In genomic region chr7:41185851-41186250, GRCh38 we compare ENCODE assay signal across 17 cellular contexts.
"Had no signal": no experiment of that assay in that cellular context is flagged by ENCODE, and none has a peak within 500 bp of the region (broad histone marks: within the 10 kb centered on the region; RNA-seq: fewer than 3 reads in every experiment).

No MANE protein-coding gene starts in this region.

- H3K27me3 ChIP-seq: body of pancreas, colonic mucosa, hepatocyte, tibial artery, vagina had no signal

- H3K4me1 ChIP-seq: body of pancreas, colonic mucosa, lower lobe of right lung, vagina had no signal

- H3K27ac ChIP-seq: body of pancreas, colonic mucosa, hepatocyte, lower lobe of right lung, tibial artery, vagina had no signal

- ATAC-seq: activated CD8-positive, alpha-beta T cell treated with anti-CD3 and anti-CD28 coated beads for 36 hours; body of pancreas; left colon; lower lobe of right lung; stimulated activated naive CD8-positive, alpha-beta T cell treated with anti-CD3 and anti-CD28 coated beads, Interleukin-15, Interleukin-2, amounts not matched to agents 100 U/mL and 50 U/mL, for 24 hours; WTC11 had no signal

- DNase-seq: activated CD4-positive, alpha-beta T cell treated with anti-CD3 and anti-CD28 coated beads for 4 hours; activated CD8-positive, alpha-beta T cell treated with anti-CD3 and anti-CD28 coated beads for 36 hours; activated naive CD4-positive, alpha-beta T cell treated with Interleukin-2 at 50 U/mL for 16 hours; activated naive CD8-positive, alpha-beta T cell treated with anti-CD3 and anti-CD28 coated beads, Interleukin-2, amount 10 ng/mL, durations not matched to agents 7 days and 5 days; activated T-cell treated with anti-CD3 and anti-CD28 coated beads, Interleukin-2, amount 50 U/mL, for 24 hours; body of pancreas; colonic mucosa; endodermal cell; left colon; lower lobe of right lung; stimulated activated CD4-positive, alpha-beta T cell treated with anti-CD3 and anti-CD28 coated beads, Interleukin-2, amount 100 ng/mL, for 24 hours; stimulated activated naive CD8-positive, alpha-beta T cell treated with anti-CD3 and anti-CD28 coated beads, Interleukin-15, Interleukin-2, amounts not matched to agents 100 U/mL and 50 U/mL, for 24 hours; substantia nigra; tibial artery had no signal
